ENCODE assay signal across 23 cellular contexts in the genomic region with DNA sequence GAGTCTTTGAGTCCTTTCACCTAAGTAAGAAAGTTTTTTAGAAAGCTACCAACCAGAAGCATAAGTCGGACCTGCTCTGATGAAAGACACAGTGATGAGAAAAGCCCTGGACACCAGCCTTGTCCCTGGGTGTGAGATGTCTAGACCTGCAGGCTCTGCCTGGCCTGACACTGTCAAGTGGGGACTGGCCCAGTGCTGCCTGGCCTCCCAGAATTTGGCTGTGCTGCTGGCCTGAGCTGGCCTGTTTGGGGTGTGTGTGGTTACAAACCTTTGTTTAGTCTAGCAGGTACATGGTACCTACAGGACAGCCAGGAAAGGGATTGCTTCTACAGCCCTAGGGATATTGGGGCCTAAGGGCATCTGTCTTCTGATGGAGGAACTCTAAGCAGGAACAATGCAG.
"Had no signal": no experiment of that assay in that cellular context is flagged by ENCODE, and none has a peak within 500 bp of the region (broad histone marks: within the 10 kb centered on the region; RNA-seq: fewer than 3 reads in every experiment).

No MANE protein-coding gene starts in this region.

- H3K36me3 ChIP-seq: colonic mucosa, esophagus muscularis mucosa, gastroesophageal sphincter, heart left ventricle, left lung, sigmoid colon, thoracic aorta, upper lobe of left lung, uterus had no signal

- H3K9me3 ChIP-seq: colonic mucosa had no signal

- H3K4me3 ChIP-seq: colonic mucosa, esophagus muscularis mucosa, gastroesophageal sphincter, heart left ventricle, left lung, psoas muscle, sigmoid colon, thoracic aorta, tibial nerve, upper lobe of left lung, uterus had no signal

- H3K4me3 Mint-ChIP-seq: dendritic cell treated with granulocyte-macrophage colony-stimulating factor and Interleukin-4, amounts not matched to agents 40 ng/mL and 50 ng/mL, for 4 days; endodermal cell; natural killer cell; neural crest cell; stimulated activated naive B cell treated with anti-CD40 and anti-IgM and Interleukin-4, amounts not matched to agents 10 μg/mL and 1 μg/mL and 100 μg/mL, for 72 hours; stimulated activated naive CD8-positive, alpha-beta T cell treated with anti-CD3 and anti-CD28 coated beads, Interleukin-15, Interleukin-2, amounts not matched to agents 100 ng/mL and 50 ng/mL, for 24 hours had no signal

- H3K4me1 ChIP-seq: colonic mucosa, esophagus muscularis mucosa, foreskin keratinocyte, gastroesophageal sphincter, heart left ventricle, left lung, psoas muscle, tibial nerve, upper lobe of left lung, uterus had no signal

- H3K27ac Mint-ChIP-seq: dendritic cell treated with granulocyte-macrophage colony-stimulating factor and Interleukin-4, amounts not matched to agents 40 ng/mL and 50 ng/mL, for 4 days; endodermal cell; natural killer cell; stimulated activated naive B cell treated with anti-CD40 and anti-IgM and Interleukin-4, amounts not matched to agents 10 μg/mL and 1 μg/mL and 100 μg/mL, for 72 hours; stimulated activated naive CD8-positive, alpha-beta T cell treated with anti-CD3 and anti-CD28 coated beads, Interleukin-15, Interleukin-2, amounts not matched to agents 100 ng/mL and 50 ng/mL, for 24 hours had no signal

- H3K4me1 Mint-ChIP-seq: endodermal cell; natural killer cell; stimulated activated naive B cell treated with anti-CD40 and anti-IgM and Interleukin-4, amounts not matched to agents 10 μg/mL and 1 μg/mL and 100 μg/mL, for 72 hours had no signal

- H3K27me3 Mint-ChIP-seq: stimulated activated naive B cell treated with anti-CD40 and anti-IgM and Interleukin-4, amounts not matched to agents 10 μg/mL and 1 μg/mL and 100 μg/mL, for 72 hours; stimulated activated naive CD8-positive, alpha-beta T cell treated with anti-CD3 and anti-CD28 coated beads, Interleukin-15, Interleukin-2, amounts not matched to agents 100 ng/mL and 50 ng/mL, for 24 hours had no signal

- DNase-seq: colonic mucosa; effector CD8-positive, alpha-beta T cell; endodermal cell; foreskin keratinocyte; heart left ventricle; hippocampal formation; left cardiac atrium; left lung; natural killer cell; psoas muscle; right cardiac atrium; sigmoid colon; stimulated activated CD4-positive, alpha-beta T cell treated with anti-CD3 and anti-CD28 coated beads, Interleukin-2, amount 100 ng/mL, for 48 hours; stimulated activated naive B cell treated with anti-CD40 and anti-IgM and Interleukin-4, amounts not matched to agents 10 μg/mL and 1 μg/mL and 100 μg/mL, for 72 hours; upper lobe of left lung; uterus had no signal

- H3K27me3 ChIP-seq: colonic mucosa, esophagus muscularis mucosa, foreskin keratinocyte, gastroesophageal sphincter, heart left ventricle, left lung, sigmoid colon, tibial nerve, upper lobe of left lung, uterus had no signal

- ATAC-seq: foreskin keratinocyte; gastroesophageal sphincter; heart left ventricle; left cardiac atrium; left lung; natural killer cell; psoas muscle; right cardiac atrium; stimulated activated naive B cell treated with anti-CD40 and anti-IgM and Interleukin-4, amounts not matched to agents 10 μg/mL and 1 μg/mL and 100 μg/mL, for 72 hours had no signal

- H3K27ac ChIP-seq: colonic mucosa, esophagus muscularis mucosa, foreskin keratinocyte, gastroesophageal sphincter, heart left ventricle, left lung, psoas muscle, thoracic aorta, tibial nerve, upper lobe of left lung, uterus had no signal
